ENCODE assay signal across 16 cellular contexts in genomic region chr21:46354518-46354917, GRCh38. TPM values are rescaled to one million over a fixed set of nuclear protein-coding genes. Genes with fewer than 3 reads are reported as not detected.
DNase-seq lines count a peak whose midpoint lies in the region; ATAC-seq and TF ChIP-seq lines count a peak whose summit lies in the region.
"Had no signal": no experiment of that assay in that cellular context is flagged by ENCODE, and none has a peak within 500 bp of the region (broad histone marks: within the 10 kb centered on the region; RNA-seq: fewer than 3 reads in every experiment).

No MANE protein-coding gene starts in this region.

- no peak overlapping the region for H3K4me2 ChIP-seq in MM.1S (ENCODE audit: low read depth, low read length)
- H3K4me2 ChIP-seq: BLaER1 treated with 17β-estradiol and CSF1 and Interleukin-3, amounts not matched to agents 10 nM and 100 nM; GM23338 had no signal

- H3K27ac ChIP-seq in MM.1S (ENCODE audit: low read length) (no peak overlapping the region), skeletal muscle tissue (ENCODE audit: low read depth, low read length) (peak overlapping the region; percentile 92)
- H3K27ac ChIP-seq: BLaER1 treated with 17β-estradiol and CSF1 and Interleukin-3, amounts not matched to agents 10 nM and 100 nM; HL-60 had no signal

- H3K36me3 Mint-ChIP-seq in activated naive CD8-positive, alpha-beta T cell treated with anti-CD3 and anti-CD28 coated beads, Interleukin-2, amount 10 ng/mL, durations not matched to agents 7 days and 5 days, result peaks cover 18% of the 10 kb centered on the region
- peaks cover 10% of the 10 kb centered on the region for H3K36me3 Mint-ChIP-seq in activated naive CD8-positive, alpha-beta T cell treated with anti-CD3 and anti-CD28 coated beads for 36 hours
- H3K36me3 Mint-ChIP-seq in naive thymus-derived CD8-positive, alpha-beta T cell, result peaks cover under 1 to 86% (median 42%) of the 10 kb centered on the region in 3 donors

- H2AFZ ChIP-seq in MM.1S (ENCODE audit: low read length), result no peak overlapping the region
- H2AFZ ChIP-seq: GM23338 had no signal

- ATAC-seq in activated naive CD8-positive, alpha-beta T cell treated with anti-CD3 and anti-CD28 coated beads, Interleukin-2, amount 10 ng/mL, durations not matched to agents 7 days and 5 days (ENCODE audit: low read depth), result no peak
- ATAC-seq in naive thymus-derived CD8-positive, alpha-beta T cell, result no peak
- no peak for ATAC-seq in HG03135 (IDR thresholded peaks at IDR 0.05; ENCODE audit: unreplicated experiment)
- no peak for ATAC-seq in GM18861 (IDR thresholded peaks at IDR 0.05; ENCODE audit: unreplicated experiment)
- ATAC-seq: GM12878, GM23338 had no signal

- peaks cover 7% of the 10 kb centered on the region for H3K79me2 ChIP-seq in MM.1S (ENCODE audit: low read length)

- H3K4me3 Mint-ChIP-seq in activated naive CD8-positive, alpha-beta T cell treated with anti-CD3 and anti-CD28 coated beads, Interleukin-2, amount 10 ng/mL, durations not matched to agents 7 days and 5 days, result no peak overlapping the region
- H3K4me3 Mint-ChIP-seq in activated naive CD8-positive, alpha-beta T cell treated with anti-CD3 and anti-CD28 coated beads for 36 hours, result no peak overlapping the region
- peak overlapping the region in 6 of 10 donors; percentile 16 to 81 (median 66) for H3K4me3 Mint-ChIP-seq in naive thymus-derived CD8-positive, alpha-beta T cell
- H3K4me3 Mint-ChIP-seq: CD4-positive, CD25-positive, alpha-beta regulatory T cell; GM23338; H9 had no signal

- no peak for DNase-seq in activated naive CD8-positive, alpha-beta T cell treated with anti-CD3 and anti-CD28 coated beads, Interleukin-2, amount 10 ng/mL, durations not matched to agents 7 days and 5 days
- no peak for DNase-seq in activated naive CD8-positive, alpha-beta T cell treated with anti-CD3 and anti-CD28 coated beads for 36 hours
- DNase-seq in MM.1S (peak; percentile 4), SW 1271 (lab: John Stamatoyannopoulos, UW) (no peak)
- no peak for DNase-seq in naive thymus-derived CD8-positive, alpha-beta T cell
- DNase-seq: ACHN; CD4-positive, CD25-positive, alpha-beta regulatory T cell; DMS79; H9 had no signal

- H3K4me1 Mint-ChIP-seq in activated naive CD8-positive, alpha-beta T cell treated with anti-CD3 and anti-CD28 coated beads, Interleukin-2, amount 10 ng/mL, durations not matched to agents 7 days and 5 days, result peaks cover 6% of the 10 kb centered on the region
- peaks cover 3% of the 10 kb centered on the region for H3K4me1 Mint-ChIP-seq in activated naive CD8-positive, alpha-beta T cell treated with anti-CD3 and anti-CD28 coated beads for 36 hours
- H3K4me1 Mint-ChIP-seq in naive thymus-derived CD8-positive, alpha-beta T cell, result peaks cover 2 to 19% (median 7%) of the 10 kb centered on the region in 4 donors
- H3K4me1 Mint-ChIP-seq: GM23338, H9 had no signal

- H3F3A ChIP-seq in MM.1S (ENCODE audit: insufficient read depth, low read length), result peaks cover 31% of the 10 kb centered on the region

- H3K27me3 Mint-ChIP-seq in activated naive CD8-positive, alpha-beta T cell treated with anti-CD3 and anti-CD28 coated beads, Interleukin-2, amount 10 ng/mL, durations not matched to agents 7 days and 5 days, result no peaks in the 10 kb centered on the region
- no peaks in the 10 kb centered on the region for H3K27me3 Mint-ChIP-seq in activated naive CD8-positive, alpha-beta T cell treated with anti-CD3 and anti-CD28 coated beads for 36 hours
- no peaks in the 10 kb centered on the region for H3K27me3 Mint-ChIP-seq in naive thymus-derived CD8-positive, alpha-beta T cell
- H3K27me3 Mint-ChIP-seq: CD4-positive, CD25-positive, alpha-beta regulatory T cell had no signal

- no peaks in the 10 kb centered on the region for H4K20me1 ChIP-seq in MM.1S (ENCODE audit: insufficient read depth, low read length)

- H3K4me1 ChIP-seq in MM.1S (ENCODE audit: low read length) (peaks cover 34% of the 10 kb centered on the region), skeletal muscle tissue (ENCODE audit: control insufficient read depth in 3 of 3, insufficient read depth in 3 of 3, low read length in 3 of 3) (peaks cover 28 to 83% (median 80%) of the 10 kb centered on the region in 3 donors)
- H3K4me1 ChIP-seq: BLaER1 treated with 17β-estradiol and CSF1 and Interleukin-3, amounts not matched to agents 10 nM and 100 nM had no signal

- no peak for TF ChIP-seq CTCF in MM.1S (IDR thresholded peaks at IDR 0.05; ENCODE audit: low read length)

- H3K9me3 Mint-ChIP-seq in activated naive CD8-positive, alpha-beta T cell treated with anti-CD3 and anti-CD28 coated beads, Interleukin-2, amount 10 ng/mL, durations not matched to agents 7 days and 5 days, result no peaks in the 10 kb centered on the region
- no peaks in the 10 kb centered on the region for H3K9me3 Mint-ChIP-seq in activated naive CD8-positive, alpha-beta T cell treated with anti-CD3 and anti-CD28 coated beads for 36 hours
- H3K9me3 Mint-ChIP-seq in naive thymus-derived CD8-positive, alpha-beta T cell, result no peaks in the 10 kb centered on the region
- H3K9me3 Mint-ChIP-seq: CD4-positive, CD25-positive, alpha-beta regulatory T cell; GM23338; H9 had no signal

- H3K27me3 ChIP-seq in MM.1S (replicated peaks; ENCODE audit: insufficient read depth, low read length) (no peaks in the 10 kb centered on the region), skeletal muscle tissue (ENCODE audit: control insufficient read depth in 3 of 3, insufficient read depth in 3 of 3, low read length in 3 of 3) (no peaks in the 10 kb centered on the region)
- H3K27me3 ChIP-seq: BLaER1 treated with 17β-estradiol and CSF1 and Interleukin-3, amounts not matched to agents 10 nM and 100 nM had no signal

- H3K36me3 ChIP-seq in MM.1S (replicated peaks; ENCODE audit: insufficient read depth, low read length) (peaks cover 18% of the 10 kb centered on the region), skeletal muscle tissue (ENCODE audit: control insufficient read depth in 3 of 3, insufficient read depth in 3 of 3, low read length in 3 of 3) (peaks cover 81 to 90% (median 87%) of the 10 kb centered on the region in 3 donors)

- no peaks in the 10 kb centered on the region for H3K9me2 ChIP-seq in MM.1S (replicated peaks; ENCODE audit: insufficient read depth, low read length)

- H3K9ac ChIP-seq in MM.1S (ENCODE audit: low read length) (no peak overlapping the region), skeletal muscle tissue (ENCODE audit: low read depth in 1 of 3, low read length in 3 of 3) (peak overlapping the region in 2 of 3 donors; percentile 20 to 98)
- H3K9ac ChIP-seq: BLaER1 treated with 17β-estradiol and CSF1 and Interleukin-3, amounts not matched to agents 10 nM and 100 nM had no signal

- H3K27ac Mint-ChIP-seq in activated naive CD8-positive, alpha-beta T cell treated with anti-CD3 and anti-CD28 coated beads, Interleukin-2, amount 10 ng/mL, durations not matched to agents 7 days and 5 days, result peak overlapping the region; percentile 60
- H3K27ac Mint-ChIP-seq in activated naive CD8-positive, alpha-beta T cell treated with anti-CD3 and anti-CD28 coated beads for 36 hours, result no peak overlapping the region
- H3K27ac Mint-ChIP-seq in naive thymus-derived CD8-positive, alpha-beta T cell, result peak overlapping the region in 6 of 10 donors; percentile 51 to 93 (median 90)
- H3K27ac Mint-ChIP-seq: GM23338 had no signal

- H3K4me3 ChIP-seq in MM.1S (ENCODE audit: low read length) (no peak overlapping the region), skeletal muscle tissue (ENCODE audit: low read length in 3 of 3) (peak overlapping the region in 1 of 3 donors; percentile 13)
- H3K4me3 ChIP-seq: BLaER1 treated with 17β-estradiol and CSF1 and Interleukin-3, amounts not matched to agents 10 nM and 100 nM; GM12878; GM23338 had no signal

- H3K9me3 ChIP-seq in MM.1S (replicated peaks; ENCODE audit: insufficient read depth, low read length), result no peaks in the 10 kb centered on the region
- H3K9me3 ChIP-seq in skeletal muscle tissue (ENCODE audit: control insufficient read depth in 3 of 3, low read length in 3 of 3), result no peaks in the 10 kb centered on the region
- H3K9me3 ChIP-seq: BLaER1 treated with 17β-estradiol and CSF1 and Interleukin-3, amounts not matched to agents 10 nM and 100 nM had no signal

- POLR2A ChIA-PET in activated naive CD8-positive, alpha-beta T cell treated with anti-CD3 and anti-CD28 coated beads, Interleukin-2, amount 10 ng/mL, durations not matched to agents 7 days and 5 days (lab: Charles Lee), result no interaction called here
- POLR2A ChIA-PET in naive thymus-derived CD8-positive, alpha-beta T cell (lab: Charles Lee), result interaction anchor here (0.5 kb wide), 1 partner anchor 74 kb away, joined by 4 read pairs; no protein-coding TSS in a partner anchor

RNA-seq across cellular contexts. Expression of gene PCNT, which starts 30.6 kb away (rescaled TPM):
- total RNA-seq in activated naive CD8-positive, alpha-beta T cell treated with anti-CD3 and anti-CD28 coated beads, Interleukin-2, amount 10 ng/mL, durations not matched to agents 7 days and 5 days, result 10 to 100 TPM; 85.4 to 86.1 TPM
- 10 to 100 TPM; 49.4 to 53.4 TPM for total RNA-seq in activated naive CD8-positive, alpha-beta T cell treated with anti-CD3 and anti-CD28 coated beads for 36 hours
- total RNA-seq in naive thymus-derived CD8-positive, alpha-beta T cell, result 10 to 100 TPM; 80.0 to 86.2 TPM
- polyA plus RNA-seq in naive thymus-derived CD8-positive, alpha-beta T cell, result 10 to 100 TPM; 17.2 to 37.4 (median 19.9) TPM
- total RNA-seq in skeletal muscle tissue, result 42.8 TPM

RNA-seq across cellular contexts. Expression of gene C21orf58, which starts 30.8 kb away (rescaled TPM):
- total RNA-seq in activated naive CD8-positive, alpha-beta T cell treated with anti-CD3 and anti-CD28 coated beads, Interleukin-2, amount 10 ng/mL, durations not matched to agents 7 days and 5 days, result 10 to 100 TPM; 50.1 to 53.9 TPM
- total RNA-seq in activated naive CD8-positive, alpha-beta T cell treated with anti-CD3 and anti-CD28 coated beads for 36 hours, result 10 to 100 TPM; 16.5 to 17.0 TPM
- 1 to 10 TPM; 6.4 to 7.3 TPM for total RNA-seq in naive thymus-derived CD8-positive, alpha-beta T cell
- 1 to 10 TPM in 1 of 3 donors, under 1 TPM in 2; 0.44 to 1.2 (median 0.51) TPM for polyA plus RNA-seq in naive thymus-derived CD8-positive, alpha-beta T cell
- 3.1 TPM for total RNA-seq in skeletal muscle tissue

Comparison
In these comparisons a context has a peak if more than half of its experiments do, and no peak if none do; other contexts are left out.
1. H3K4me3 Mint-ChIP-seq: peak in naive thymus-derived CD8-positive, alpha-beta T cell (6 of 10); none in activated naive CD8-positive, alpha-beta T cell treated with anti-CD3 and anti-CD28 coated beads, Interleukin-2, amount 10 ng/mL, durations not matched to agents 7 days and 5 days (single experiment) and activated naive CD8-positive, alpha-beta T cell treated with anti-CD3 and anti-CD28 coated beads for 36 hours (single experiment).